Comparison of ENCODE assay signal across 5 cellular contexts in genomic region chr1:70836456-70836855, GRCh38.
"Had no signal": no experiment of that assay in that cellular context is flagged by ENCODE, and none has a peak within 500 bp of the region (broad histone marks: within the 10 kb centered on the region; RNA-seq: fewer than 3 reads in every experiment).

No MANE protein-coding gene starts in this region.

- DNase-seq: H9, HCEC 1CT, IMR-90 had no signal

- H3K4me3 ChIP-seq: GM23338, K562 had no signal

- ATAC-seq: GM23338, K562 had no signal

- H3K27ac Mint-ChIP-seq: GM23338, H9 had no signal

- H3K4me3 Mint-ChIP-seq: GM23338, H9 had no signal
